ENCODE assay signal across 11 cellular contexts in genomic region chr1:10788592-10789006, GRCh38. TPM values are rescaled to one million over a fixed set of nuclear protein-coding genes. Genes with fewer than 3 reads are reported as not detected.
DNase-seq lines count a peak whose midpoint lies in the region; ATAC-seq and TF ChIP-seq lines count a peak whose summit lies in the region.
"Had no signal": no experiment of that assay in that cellular context is flagged by ENCODE, and none has a peak within 500 bp of the region (broad histone marks: within the 10 kb centered on the region; RNA-seq: fewer than 3 reads in every experiment).

No MANE protein-coding gene starts in this region.

- H4K5ac ChIP-seq in IMR-90 (ENCODE audit: low read depth, low read length): no peak overlapping the region

- H3K79me1 ChIP-seq in IMR-90 (ENCODE audit: low read depth in 1 of 2, low read length in 2 of 2): no peaks in the 10 kb centered on the region

- no peak overlapping the region for H2BK20ac ChIP-seq in IMR-90 (ENCODE audit: low read depth, low read length)

- no peak overlapping the region for H2AK9ac ChIP-seq in IMR-90 (replicated peaks; ENCODE audit: low read depth, low read length, poor library complexity)

- H2BK120ac ChIP-seq in IMR-90 (ENCODE audit: low read depth, low read length): no peak overlapping the region

- H3K9me1 ChIP-seq in IMR-90 (ENCODE audit: insufficient read depth, low read length): no peaks in the 10 kb centered on the region

- no peak overlapping the region for H2BK5ac ChIP-seq in IMR-90 (ENCODE audit: low read depth, low read length, poor library complexity, severe bottlenecking)

- dilution Hi-C loops in IMR-90 (cut with HindIII; ENCODE audit: low sequenced_read_pairs, unreplicated experiment): no loop called here

- H3K4me2 ChIP-seq in IMR-90 (ENCODE audit: low read depth, low read length): no peak overlapping the region

- POLR2A ChIA-PET in IMR-90 (lab: Charles Lee; ENCODE audit: unreplicated experiment): no interaction called here

- H3K23ac ChIP-seq in IMR-90 (ENCODE audit: low read depth, low read length): no peak overlapping the region

- H3K9ac ChIP-seq in IMR-90 (ENCODE audit: low read depth, low read length): no peak overlapping the region
- H3K9ac ChIP-seq in stomach smooth muscle (ENCODE audit: low read length in 2 of 2): peak overlapping the region; percentile 29 to 45

- 0 out of 2 replicates have a peak, but pooled peaks have one; percentile 4 for TF ChIP-seq RAD21 in IMR-90 (IDR thresholded peaks at IDR 0.05; ENCODE audit: low read length)

- H3K9me3 ChIP-seq in IMR-90 (ENCODE audit: control insufficient read depth, insufficient read depth, low read length) (no peaks in the 10 kb centered on the region), stomach smooth muscle (ENCODE audit: control insufficient read depth in 2 of 2, low read length in 2 of 2) (no peaks in the 10 kb centered on the region)

- H4K8ac ChIP-seq in IMR-90 (ENCODE audit: low read depth in 2 of 2, low read length in 2 of 2): no peak overlapping the region

- H2BK15ac ChIP-seq in IMR-90 (ENCODE audit: low read depth, low read length): no peak overlapping the region

- in situ Hi-C loops in IMR-90 (cut with MboI; ENCODE audit: low sequenced_read_pairs) (no loop called here), brain microvascular endothelial cell (cut with HindIII; ENCODE audit: low pct_ligation_motif_present, low sequenced_read_pairs) (no loop called here)

- H3K36me3 ChIP-seq in IMR-90 (ENCODE audit: control insufficient read depth, insufficient read depth, low read length) (no peaks in the 10 kb centered on the region), brain microvascular endothelial cell (replicated peaks) (no peaks in the 10 kb centered on the region), stomach smooth muscle (ENCODE audit: control insufficient read depth in 2 of 2, insufficient read depth in 2 of 2, low read length in 2 of 2) (no peaks in the 10 kb centered on the region)

- no peak overlapping the region for H4K91ac ChIP-seq in IMR-90 (ENCODE audit: insufficient read depth, low read depth, low read length)

- H3K56ac ChIP-seq in IMR-90 (ENCODE audit: extremely low read depth, insufficient read depth, low read length): no peak overlapping the region

- H2AK5ac ChIP-seq in IMR-90 (ENCODE audit: low read depth, low read length): no peak overlapping the region

- H3K27ac ChIP-seq in IMR-90 (ENCODE audit: insufficient read depth, low read length): no peak overlapping the region
- no peak overlapping the region for H3K27ac ChIP-seq in brain microvascular endothelial cell
- peak overlapping the region; percentile 78 for H3K27ac ChIP-seq in stomach smooth muscle (ENCODE audit: low read length)
- H3K27ac ChIP-seq: SK-N-MC had no signal

- WGBS in IMR-90 (ENCODE audit: extremely low coverage in 2 of 2, insufficient read length in 1 of 2), 2 experiments: 17% methylated on average over 6 of the region's 11 CpGs; no CpG with 5 or more reads in 1 of the 2 experiments

- ATAC-seq in IMR-90 (ENCODE audit: low read depth) (peak; percentile 49; the same call in 1 of the 2 replicates), HG03457 (IDR thresholded peaks at IDR 0.05; ENCODE audit: unreplicated experiment) (no peak), HG02852 (IDR thresholded peaks at IDR 0.05; ENCODE audit: unreplicated experiment) (no peak)

- H2AFZ ChIP-seq in IMR-90 (replicated peaks; ENCODE audit: low read length, poor library complexity): peak overlapping the region; percentile 41

- no peak overlapping the region for H3K18ac ChIP-seq in IMR-90 (ENCODE audit: low read depth, low read length)

- DNase-seq in IMR-90 (no peak), brain microvascular endothelial cell (no peak), kidney tubule cell (ENCODE audit: low spot score) (peak; percentile 42), GF-D8 (lab: John Stamatoyannopoulos, UW) (no peak)
- no peak for DNase-seq in activated CD4-positive, CD25-positive, alpha-beta regulatory T cell treated with anti-CD3 and anti-CD28 coated beads, Interleukin-2, amount 50 U/mL, for 72 hours
- DNase-seq: activated naive CD8-positive, alpha-beta T cell treated with anti-CD3 and anti-CD28 coated beads, Interleukin-2, amount 10 ng/mL, durations not matched to agents 7 days and 5 days; naive B cell had no signal

- TF ChIP-seq POLR2A in IMR-90 (IDR thresholded peaks at IDR 0.05; ENCODE audit: low read depth, low read length): no peak

- intact Hi-C loops in IMR-90 (cut with micrococcal nuclease): no loop called here

- peak; percentile 22; the same call in 1 of the 2 replicates for TF ChIP-seq CTCF in IMR-90 (conservative IDR thresholded peaks at IDR 0.05; ENCODE audit: low read depth, low read length)
- peak; percentile 44 for TF ChIP-seq CTCF in brain microvascular endothelial cell (IDR thresholded peaks at IDR 0.05; ENCODE audit: low read depth, low read length, missing control alignments)

- H3K4ac ChIP-seq in IMR-90 (ENCODE audit: low read depth, low read length): no peak overlapping the region

- no peaks in the 10 kb centered on the region for H4K20me1 ChIP-seq in IMR-90 (ENCODE audit: insufficient read depth, low read length)

- CTCF ChIA-PET in IMR-90 (lab: Yijun Ruan, JAX): interaction anchor here (0.5 kb wide), 1 partner anchor 152 kb away, joined by 3 read pairs; no protein-coding TSS in a partner anchor

- H3K4me3 ChIP-seq in IMR-90 (ENCODE audit: insufficient read depth, low read depth, low read length) (no peak overlapping the region), brain microvascular endothelial cell (ENCODE audit: low read depth, low read length) (no peak overlapping the region), stomach smooth muscle (ENCODE audit: low read length in 2 of 2) (peak overlapping the region in 1 of 2 donors; percentile 54)
- H3K4me3 ChIP-seq: SK-N-MC had no signal

- no peak overlapping the region for H3K14ac ChIP-seq in IMR-90 (replicated peaks; ENCODE audit: low read depth, low read length)

- no TSS peak for BruUV-seq in IMR-90 (replicated peaks; lab: Mats Ljungman, UMichigan)

- H3K27me3 ChIP-seq in IMR-90 (ENCODE audit: control insufficient read depth, insufficient read depth, low read length): peaks cover 64% of the 10 kb centered on the region
- peaks cover 43% of the 10 kb centered on the region for H3K27me3 ChIP-seq in brain microvascular endothelial cell (replicated peaks)
- H3K27me3 ChIP-seq in stomach smooth muscle (ENCODE audit: control insufficient read depth in 1 of 2, insufficient read depth in 2 of 2, low read length in 2 of 2): no peaks in the 10 kb centered on the region

- H3K4me1 ChIP-seq in IMR-90 (ENCODE audit: control insufficient read depth, insufficient read depth, low read length) (no peaks in the 10 kb centered on the region), stomach smooth muscle (ENCODE audit: control insufficient read depth, insufficient read depth, low read length) (peaks cover 62% of the 10 kb centered on the region)

TF ChIP-seq in IMR-90, 13 proteins besides CTCF, POLR2A, EP300 and RAD21:
- no peak for TF ChIP-seq NFE2L2 (IDR thresholded peaks at IDR 0.05; ENCODE audit: low read depth, low read length)
- no peak for TF ChIP-seq MAFK (IDR thresholded peaks at IDR 0.05; ENCODE audit: low read depth, low read length)
- no peak for TF ChIP-seq BHLHE40 (IDR thresholded peaks at IDR 0.05; ENCODE audit: low read depth, low read length)
- TF ChIP-seq RCOR1 (IDR thresholded peaks at IDR 0.05; ENCODE audit: insufficient replicate concordance, low read length): no peak
- no peak for TF ChIP-seq CHD1 (IDR thresholded peaks at IDR 0.05; ENCODE audit: low read depth, low read length)
- TF ChIP-seq CEBPB (IDR thresholded peaks at IDR 0.05; ENCODE audit: low read depth, low read length): no peak
- no peak for TF ChIP-seq FOS (IDR thresholded peaks at IDR 0.05; ENCODE audit: low read depth, low read length)
- no peak for TF ChIP-seq USF2 (IDR thresholded peaks at IDR 0.05; ENCODE audit: low read depth, low read length)
- TF ChIP-seq ELK1 (IDR thresholded peaks at IDR 0.05; ENCODE audit: borderline replicate concordance, low read depth, low read length): no peak
- no peak for TF ChIP-seq RFX5 (IDR thresholded peaks at IDR 0.05; ENCODE audit: low read depth, low read length)
- no peak for TF ChIP-seq MXI1 (IDR thresholded peaks at IDR 0.05; ENCODE audit: borderline replicate concordance, low read depth, low read length)
- TF ChIP-seq SMC3 (IDR thresholded peaks at IDR 0.05; ENCODE audit: low read depth, low read length): no peak
- TF ChIP-seq MAZ (IDR thresholded peaks at IDR 0.05; ENCODE audit: borderline replicate concordance, low read depth, low read length): no peak

RNA-seq across cellular contexts. Expression of gene CASZ1, which starts 7.8 kb away (rescaled TPM):
- total RNA-seq in IMR-90 (2012; rRNA removed): under 0.01 and 0.18 TPM in 2 replicates
- 0.23 and 0.24 TPM in 2 replicates for polyA plus RNA-seq in IMR-90 (2012; rRNA removed)
- 0.30 and 0.44 TPM in 2 replicates for polyA plus RNA-seq in IMR-90 (2012; cell fraction: cytosol; rRNA removed)
- 0.78 and 0.86 TPM in 2 replicates for polyA plus RNA-seq in IMR-90 (2012; cell fraction: nucleus; rRNA removed; ENCODE audit: low replicate concordance)
